1 cellular context compared by ENCODE assay signal in genomic region chr17:44947461-44948314, GRCh38.
A peak's percentile ranks its signal among the peaks of the same experiment; 100 is the strongest.
TF ChIP-seq lines count a peak whose summit lies in the region.

Gene KIF18B, minus strand, starts transcription at chr17:44947773. Its CDS starts 11,429 bp downstream, at chr17:44936344.

TF ChIP-seq in GM12878, 131 proteins besides CTCF, POLR2A, EP300 and RAD21 (continued from another document and continues in another):
- TF ChIP-seq ZNF687 (IDR thresholded peaks at IDR 0.05): peak; percentile 84
- TF ChIP-seq ATF7 (IDR thresholded peaks at IDR 0.05; ENCODE audit: low read depth): 0 out of 2 replicates have a peak, but pooled peaks have one; percentile 21
- TF ChIP-seq E2F4 (IDR thresholded peaks at IDR 0.05; ENCODE audit: low read depth, low read length): peak; percentile 100
- TF ChIP-seq E4F1 (IDR thresholded peaks at IDR 0.05; ENCODE audit: borderline replicate concordance, partially characterized antibody): peak; percentile 79
- no peak; the same call in 1 of the 2 replicates for TF ChIP-seq NFIC (IDR thresholded peaks at IDR 0.05; ENCODE audit: low read depth, low read length)
- peak; percentile 38; the same call in 1 of the 2 replicates for TF ChIP-seq FOXK2 (IDR thresholded peaks at IDR 0.05)
- no peak for TF ChIP-seq CHD1 (IDR thresholded peaks at IDR 0.05; ENCODE audit: low read depth, low read length)
- peak; percentile 97 for TF ChIP-seq CHD2 (IDR thresholded peaks at IDR 0.05; ENCODE audit: borderline replicate concordance, low read depth, low read length)
- peak; percentile 65; the same call in 1 of the 2 replicates for TF ChIP-seq CREM (IDR thresholded peaks at IDR 0.05; ENCODE audit: low read depth)
- no peak for TF ChIP-seq MTA3 (IDR thresholded peaks at IDR 0.05; ENCODE audit: borderline replicate concordance, low read length)
- no peak for TF ChIP-seq MYC (IDR thresholded peaks at IDR 0.05; ENCODE audit: insufficient read depth, insufficient read length, insufficient replicate concordance, low read length, severe bottlenecking)
- peak; percentile 84 for TF ChIP-seq GATAD2B (conservative IDR thresholded peaks at IDR 0.05; ENCODE audit: low read depth)
- TF ChIP-seq RCOR1 (conservative IDR thresholded peaks at IDR 0.05; ENCODE audit: low read depth, low read length): no peak
- no peak for TF ChIP-seq MEF2A (IDR thresholded peaks at IDR 0.05; ENCODE audit: insufficient read depth, low read depth, low read length)
- TF ChIP-seq BRCA1 (IDR thresholded peaks at IDR 0.05; ENCODE audit: low read depth, low read length): peak; percentile 69
- peak; percentile 54 to 68; a peak in 3 of 4 replicates for TF ChIP-seq BHLHE40 (IDR thresholded peaks at IDR 0.05; ENCODE audit: borderline replicate concordance in 1 of 2, low read depth in 2 of 2, low read length in 1 of 2)
- no peak for TF ChIP-seq ESRRA (IDR thresholded peaks at IDR 0.05; ENCODE audit: low read length)
- TF ChIP-seq CREB1 (IDR thresholded peaks at IDR 0.05; ENCODE audit: low read depth): peak; percentile 78
- no peak for TF ChIP-seq NFXL1 (IDR thresholded peaks at IDR 0.05; ENCODE audit: borderline replicate concordance)
- TF ChIP-seq NR2C1 (IDR thresholded peaks at IDR 0.05): no peak
- no peak for TF ChIP-seq HDGF (IDR thresholded peaks at IDR 0.05)
- TF ChIP-seq ZNF622 (IDR thresholded peaks at IDR 0.05): no peak
- no peak for TF ChIP-seq SUZ12 (IDR thresholded peaks at IDR 0.05; ENCODE audit: unreplicated experiment)
- TF ChIP-seq RUNX3 (IDR thresholded peaks at IDR 0.05; ENCODE audit: low read length): peak; percentile 44
- no peak for TF ChIP-seq PAX5 (IDR thresholded peaks at IDR 0.05; ENCODE audit: borderline replicate concordance, low read depth, low read length)
- TF ChIP-seq PAX8 (IDR thresholded peaks at IDR 0.05): no peak
- TF ChIP-seq SMAD5 (IDR thresholded peaks at IDR 0.05; ENCODE audit: low read depth): peak; percentile 95
- peak; percentile 60; the same call in 1 of the 2 replicates for TF ChIP-seq IRF3 (IDR thresholded peaks at IDR 0.05)
- no peak for TF ChIP-seq ZNF207 (IDR thresholded peaks at IDR 0.05; ENCODE audit: borderline replicate concordance)
- TF ChIP-seq CUX1 (IDR thresholded peaks at IDR 0.05; ENCODE audit: insufficient replicate concordance, low read depth, low read length): no peak
- peak; percentile 6; the same call in 1 of the 2 replicates for TF ChIP-seq NFYA (IDR thresholded peaks at IDR 0.05; ENCODE audit: borderline replicate concordance, low read depth, low read length)
- TF ChIP-seq NR2F1 (conservative IDR thresholded peaks at IDR 0.05): no peak
- no peak for TF ChIP-seq TBL1XR1 (IDR thresholded peaks at IDR 0.05; ENCODE audit: low read depth, low read length)
- no peak for TF ChIP-seq BCLAF1 (IDR thresholded peaks at IDR 0.05)
- TF ChIP-seq ZNF384 (IDR thresholded peaks at IDR 0.05; ENCODE audit: borderline replicate concordance, low read depth, low read length): no peak
- peak; percentile 94 for TF ChIP-seq SPI1 (IDR thresholded peaks at IDR 0.05; ENCODE audit: borderline replicate concordance, insufficient read depth, low read depth, low read length)
- TF ChIP-seq SMAD1 (IDR thresholded peaks at IDR 0.05; ENCODE audit: low read depth, partially characterized antibody): peak; percentile 87
- TF ChIP-seq EED (IDR thresholded peaks at IDR 0.05; ENCODE audit: low read depth): peak; percentile 40; the same call in 1 of the 2 replicates
- TF ChIP-seq POLR2AphosphoS2 (IDR thresholded peaks at IDR 0.05; ENCODE audit: low read depth, low read length): peak; percentile 94
- TF ChIP-seq HDAC2 (IDR thresholded peaks at IDR 0.05): 0 out of 2 replicates have a peak, but pooled peaks have one; percentile 63
- TF ChIP-seq ZBTB4 (CRISPR knock-in tag; IDR thresholded peaks at IDR 0.05): no peak
- 0 out of 2 replicates have a peak, but pooled peaks have one; percentile 21 for TF ChIP-seq DPF2 (IDR thresholded peaks at IDR 0.05)
- 0 out of 2 replicates have a peak, but pooled peaks have one; percentile 57 for TF ChIP-seq TCF3 (IDR thresholded peaks at IDR 0.05; ENCODE audit: borderline replicate concordance, insufficient read depth, low read depth, low read length)
